Comparison of ENCODE assay signal across 11 cellular contexts in the genomic region with DNA sequence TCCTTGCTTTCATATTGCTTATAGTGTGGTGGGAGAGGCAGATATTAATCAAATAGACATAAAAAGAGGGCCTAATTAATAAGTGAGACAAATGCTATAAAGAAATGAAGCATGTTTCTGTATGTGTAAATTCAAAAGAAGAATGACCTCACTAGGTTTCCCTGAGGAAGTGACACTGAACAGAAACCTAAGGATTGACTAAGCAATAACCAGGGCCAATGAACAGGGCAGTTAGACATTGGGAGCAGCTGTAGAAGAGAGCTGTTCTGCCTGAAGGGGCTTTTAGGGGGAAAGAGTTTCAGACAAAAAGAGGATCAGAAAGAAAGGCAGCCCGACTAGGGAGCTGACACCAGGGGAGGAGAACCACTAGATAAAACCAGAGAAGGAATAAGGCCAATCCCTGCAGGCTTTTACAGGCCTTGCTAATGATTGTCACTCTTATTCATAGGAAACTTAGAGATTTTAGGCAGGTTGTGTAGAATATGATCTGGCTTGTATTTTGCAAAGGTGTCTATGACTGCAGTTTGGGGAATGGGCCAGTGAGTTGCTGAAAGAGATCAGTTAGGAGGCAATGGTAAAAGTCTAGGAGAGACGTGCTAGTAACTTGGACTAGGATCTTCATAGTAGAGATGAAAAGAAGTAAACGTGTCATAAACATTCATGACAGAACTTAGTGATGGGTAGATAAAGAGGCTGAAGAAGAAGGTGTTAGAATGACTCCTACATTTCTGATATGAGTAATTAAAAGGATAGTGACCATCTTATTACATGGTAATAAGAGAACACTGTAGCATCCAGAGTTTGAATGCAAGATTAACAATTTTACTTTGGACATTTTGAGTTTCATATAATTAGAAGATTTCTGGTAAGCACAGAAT.
DNase-seq lines count a peak whose midpoint lies in the region; ATAC-seq lines count a peak whose summit lies in the region.
"Had no signal": no experiment of that assay in that cellular context is flagged by ENCODE, and none has a peak within 500 bp of the region (broad histone marks: within the 10 kb centered on the region; RNA-seq: fewer than 3 reads in every experiment).

No MANE protein-coding gene starts in this region.

- peak; percentile 6 for DNase-seq in iPS-NIHi11 (ENCODE audit: low spot score)
- DNase-seq in stimulated activated CD4-positive, alpha-beta T cell treated with anti-CD3 and anti-CD28 coated beads, Interleukin-2, amount 100 ng/mL, for 48 hours: no peak
- DNase-seq in OCI-M1 (lab: John Stamatoyannopoulos, UW): no peak
- DNase-seq in putamen (ENCODE audit: low spot score): no peak
- DNase-seq in anterior cingulate cortex (lab: John Stamatoyannopoulos, UW): no peak
- DNase-seq: activated CD4-positive, alpha-beta T cell treated with anti-CD3 and anti-CD28 coated beads for 1 hour; cortex of kidney; NCI-H2171 had no signal

- ATAC-seq in GM18867 (IDR thresholded peaks at IDR 0.05; ENCODE audit: unreplicated experiment): peak; percentile 95
- peak; percentile 99 for ATAC-seq in GM21447 (IDR thresholded peaks at IDR 0.05; ENCODE audit: unreplicated experiment)
- peak; percentile 100 for ATAC-seq in HG03196 (IDR thresholded peaks at IDR 0.05; ENCODE audit: unreplicated experiment)
